Comparison of ENCODE assay signal across 28 cellular contexts in the genomic region with DNA sequence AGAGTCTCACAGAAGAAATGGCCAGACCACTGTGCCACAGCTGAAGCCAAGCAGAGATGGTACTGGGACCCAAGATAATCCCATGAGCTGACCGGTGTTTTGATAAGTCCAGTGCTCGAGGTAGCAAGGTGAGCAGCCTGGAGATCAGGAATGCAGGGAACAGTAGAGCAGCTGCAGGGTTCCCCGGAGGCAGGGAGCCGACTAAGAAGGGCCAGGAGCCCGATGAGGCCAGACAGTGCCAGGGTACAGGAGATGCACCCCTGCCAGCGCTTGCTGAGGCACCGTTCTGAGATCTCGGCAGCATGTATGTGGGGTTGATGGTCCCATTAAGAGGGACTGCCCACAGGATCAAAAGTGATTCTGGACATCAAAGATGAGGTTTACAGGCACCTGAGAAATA. TPM values are rescaled to one million over a fixed set of nuclear protein-coding genes. Genes with fewer than 3 reads are reported as not detected.
"Had no signal": no experiment of that assay in that cellular context is flagged by ENCODE, and none has a peak within 500 bp of the region (broad histone marks: within the 10 kb centered on the region; RNA-seq: fewer than 3 reads in every experiment).

No MANE protein-coding gene starts in this region.

- DNase-seq: heart right ventricle; kidney glomerular epithelial cell; left cardiac atrium; lower lobe of right lung; mesendoderm; naive B cell; natural killer cell; nephron progenitor cell; retina; right cardiac atrium; small intestine; stimulated activated CD4-positive, alpha-beta T cell treated with anti-CD3 and anti-CD28 coated beads, Interleukin-1b, Interleukin-23, amount 100 ng/mL, for 48 hours; stimulated activated CD4-positive, alpha-beta T cell treated with anti-CD3 and anti-CD28 coated beads, Interleukin-2, amount 100 ng/mL, for 48 hours; stimulated activated CD4-positive, alpha-beta T cell treated with anti-CD3 and anti-CD28 coated beads, Interleukin-4, amount 100 ng/mL, for 4 hours; stimulated activated CD8-positive, alpha-beta memory T cell treated with anti-CD3 and anti-CD28 coated beads, Interleukin-4, amount 100 ng/mL, for 48 hours; stimulated activated naive CD4-positive, alpha-beta T cell treated with Interleukin-2 at 50 U/mL for 16 hours; stimulated activated naive CD8-positive, alpha-beta T cell treated with anti-CD3 and anti-CD28 coated beads, Interleukin-15, amount 100 ng/mL, for 72 hours; substantia nigra; uterus had no signal

- H3K4me1 ChIP-seq: lower lobe of right lung, neural progenitor cell, pancreas, prostate gland, uterus had no signal

- ATAC-seq: left lobe of liver; lower lobe of right lung; natural killer cell; pancreas; right cardiac atrium; sciatic nerve; stimulated activated memory B cell treated with anti-CD40 and anti-IgM and Interleukin-4, amounts not matched to agents 10 μg/mL and 1 μg/mL and 100 μg/mL, for 72 hours; stimulated activated naive CD8-positive, alpha-beta T cell treated with anti-CD3 and anti-CD28 coated beads, Interleukin-15, amount 100 ng/mL, for 72 hours had no signal

- H3K36me3 ChIP-seq: neural progenitor cell, pancreas, prostate gland, uterus had no signal

- H3K4me2 ChIP-seq: hepatocyte, neural progenitor cell had no signal

- H3K4me3 ChIP-seq: heart right ventricle, hepatocyte, lower lobe of right lung, neural progenitor cell, pancreas, prostate gland, tibial nerve, uterus had no signal

- H3K27ac ChIP-seq: hepatocyte, lower lobe of right lung, neural progenitor cell, pancreas, prostate gland, tibial nerve, uterus had no signal

- H3K9ac ChIP-seq: neural progenitor cell had no signal

- H2AFZ ChIP-seq: hepatocyte, neural progenitor cell had no signal

- H3K27me3 ChIP-seq: heart right ventricle, neural progenitor cell, pancreas, tibial nerve, uterus had no signal

- H3K9me3 ChIP-seq: heart right ventricle, lower lobe of right lung, pancreas, prostate gland, tibial nerve, uterus had no signal

RNA-seq across cellular contexts. Expression of gene VSTM4, which starts 47.1 kb away (rescaled TPM):
- polyA plus RNA-seq: keratinocyte had no signal
